Comparison of ENCODE assay signal across 8 cellular contexts in the genomic region with DNA sequence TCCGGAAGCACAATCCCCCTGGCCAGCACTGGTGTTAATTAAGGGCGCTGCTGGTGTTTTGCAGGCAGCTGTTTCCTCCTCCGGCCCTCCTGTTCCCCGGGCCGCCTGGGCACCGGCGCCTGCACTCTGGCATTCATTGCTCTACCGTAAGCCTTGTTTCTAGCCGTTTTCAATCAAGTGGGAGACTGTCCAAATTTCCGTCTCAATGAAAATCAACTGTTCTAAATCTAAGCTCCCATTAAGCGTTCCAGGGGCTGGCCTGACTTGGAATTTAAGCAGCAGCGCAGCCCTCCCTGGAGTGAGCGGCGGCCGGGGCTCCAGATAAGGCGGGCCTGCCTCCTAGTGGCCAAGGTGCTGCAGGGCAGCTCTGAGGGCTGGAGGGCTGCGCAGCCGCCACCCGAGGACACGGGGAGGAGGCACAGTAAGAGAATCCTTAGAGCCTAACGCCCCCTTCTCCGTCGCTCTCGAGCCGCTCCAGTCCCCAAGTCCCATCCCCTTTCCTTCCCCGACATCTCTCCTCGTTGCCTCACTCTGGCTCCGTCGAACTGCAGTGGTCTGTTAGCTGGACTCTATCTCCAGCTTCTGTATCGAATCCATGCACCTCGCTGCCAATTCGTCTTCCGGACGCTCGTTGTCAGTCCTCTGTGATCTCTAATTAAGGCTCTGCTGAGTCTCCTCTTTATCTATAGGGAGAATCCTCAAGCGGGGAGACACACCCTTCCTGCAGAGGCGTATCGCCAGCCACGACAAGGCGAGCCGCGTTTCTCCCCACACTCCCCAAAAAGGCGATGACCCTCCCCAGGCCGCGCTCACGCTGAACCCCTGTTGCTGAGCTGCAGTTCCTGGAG. TPM values are rescaled to one million over a fixed set of nuclear protein-coding genes. Genes with fewer than 3 reads are reported as not detected.
A peak's percentile ranks its signal among the peaks of the same experiment; 100 is the strongest.
DNase-seq lines count a peak whose midpoint lies in the region; ATAC-seq and TF ChIP-seq lines count a peak whose summit lies in the region.

No MANE protein-coding gene starts in this region.

- H3K27ac ChIP-seq in OCI-LY3 (ENCODE audit: low read length) (no peak overlapping the region), esophagus squamous epithelium (peak overlapping the region in 3 of 4 donors; percentile 69 to 76 (median 70))

- POLR2A ChIA-PET in Caco-2 (lab: Charles Lee), result no interaction called here

- no peaks in the 10 kb centered on the region for H3K36me3 Mint-ChIP-seq in Caco-2 (ENCODE audit: insufficient read depth, unreplicated experiment)
- peaks cover 3% of the 10 kb centered on the region for H3K36me3 Mint-ChIP-seq in activated T-cell treated with anti-CD3 and anti-CD28 coated beads, Interleukin-2, amount 50 U/mL, for 4 hours (ENCODE audit: insufficient read depth)

- no peaks in the 10 kb centered on the region for H3K9me3 Mint-ChIP-seq in Caco-2 (ENCODE audit: unreplicated experiment)
- H3K9me3 Mint-ChIP-seq in activated T-cell treated with anti-CD3 and anti-CD28 coated beads, Interleukin-2, amount 50 U/mL, for 4 hours, result no peaks in the 10 kb centered on the region

- H3K4me3 Mint-ChIP-seq in Caco-2 (ENCODE audit: unreplicated experiment), result peak overlapping the region; percentile 75
- peak overlapping the region; percentile 80 for H3K4me3 Mint-ChIP-seq in activated T-cell treated with anti-CD3 and anti-CD28 coated beads, Interleukin-2, amount 50 U/mL, for 4 hours

- no TSS peak for BruUV-seq in Caco-2 (replicated peaks; lab: Mats Ljungman, UMichigan)

- H2AFZ ChIP-seq in OCI-LY3 (ENCODE audit: low read depth, low read length), result peak overlapping the region; percentile 92

- TF ChIP-seq CTCF in Caco-2 (IDR thresholded peaks at IDR 0.05; ENCODE audit: insufficient read depth in 1 of 2, low read depth in 1 of 2, low read length in 1 of 2, severe bottlenecking in 1 of 2, unreplicated experiment in 1 of 2) (peak; percentile 78 to 84), OCI-LY3 (IDR thresholded peaks at IDR 0.05; ENCODE audit: low read depth, low read length) (peak; percentile 83), esophagus squamous epithelium (IDR thresholded peaks at IDR 0.05) (peak; percentile 90 to 99 (median 98))

- H3K27me3 Mint-ChIP-seq in Caco-2 (ENCODE audit: insufficient read depth, unreplicated experiment), result peaks cover 3% of the 10 kb centered on the region
- no peaks in the 10 kb centered on the region for H3K27me3 Mint-ChIP-seq in activated T-cell treated with anti-CD3 and anti-CD28 coated beads, Interleukin-2, amount 50 U/mL, for 4 hours (ENCODE audit: low read depth)

- 1 to 3% methylated on average over 19 to 21 of the region's 46 CpGs for WGBS in esophagus squamous epithelium, 2 donors

- peak; percentile 90 for ATAC-seq in GM19468 (IDR thresholded peaks at IDR 0.05; ENCODE audit: extremely low read depth, unreplicated experiment)
- peak; percentile 99 for ATAC-seq in activated T-cell treated with anti-CD3 and anti-CD28 coated beads, Interleukin-2, amount 50 U/mL, for 4 hours

- DNase-seq in Caco-2, result peak; percentile 70 to 77
- DNase-seq in HS-27A (ENCODE audit: low read depth), result peak; percentile 31
- DNase-seq in activated T-cell treated with anti-CD3 and anti-CD28 coated beads, Interleukin-2, amount 50 U/mL, for 4 hours, result peak; percentile 88
- DNase-seq in esophagus squamous epithelium (lab: John Stamatoyannopoulos, UW), result peak; percentile 35
- DNase-seq in myocyte (ENCODE audit: low read depth), result peak; percentile 84
- DNase-seq in stimulated activated CD8-positive, alpha-beta memory T cell treated with anti-CD3 and anti-CD28 coated beads, Interleukin-7, amount 100 ng/mL, for 24 hours (ENCODE audit: low read depth), result peak; percentile 72

- no peaks in the 10 kb centered on the region for H3K36me3 ChIP-seq in Caco-2 (ENCODE audit: control insufficient read depth, insufficient read depth, low read length)
- no peaks in the 10 kb centered on the region for H3K36me3 ChIP-seq in OCI-LY3 (replicated peaks; ENCODE audit: low read depth, low read length)
- H3K36me3 ChIP-seq in esophagus squamous epithelium, result no peaks in the 10 kb centered on the region

- CTCF ChIA-PET in Caco-2 (lab: Charles Lee), result interaction anchor here (0.5 to 1.5 kb wide), 2 partner anchors 280 to 310 kb away, joined by 3 to 4 read pairs; no protein-coding TSS in a partner anchor

- H3K4me1 Mint-ChIP-seq in Caco-2 (ENCODE audit: low read depth, unreplicated experiment), result no peaks in the 10 kb centered on the region
- H3K4me1 Mint-ChIP-seq in activated T-cell treated with anti-CD3 and anti-CD28 coated beads, Interleukin-2, amount 50 U/mL, for 4 hours (ENCODE audit: low read depth), result peaks cover 53% of the 10 kb centered on the region

- H3K9me3 ChIP-seq in Caco-2 (no peaks in the 10 kb centered on the region), OCI-LY3 (ENCODE audit: insufficient read depth, low read length) (no peaks in the 10 kb centered on the region), esophagus squamous epithelium (no peaks in the 10 kb centered on the region)

- no peak for TF ChIP-seq POLR2A in esophagus squamous epithelium (IDR thresholded peaks at IDR 0.05)

- H4K20me1 ChIP-seq in OCI-LY3 (ENCODE audit: insufficient read depth, low read length), result no peaks in the 10 kb centered on the region

- H3K9ac ChIP-seq in OCI-LY3 (ENCODE audit: low read length), result peak overlapping the region; percentile 55

- intact Hi-C loops in Caco-2 (cut with micrococcal nuclease; ENCODE audit: unreplicated experiment) (loop anchor here (1.0 to 10.0 kb wide), 3 partner anchors 134 to 280 kb away; no protein-coding TSS in a partner anchor), esophagus squamous epithelium (cut with DNase I) (loop anchor here (5.0 kb wide), 2 partner anchors 131 to 281 kb away; a partner anchor contains a TSS)

- H3K4me1 ChIP-seq in Caco-2 (no peaks in the 10 kb centered on the region), OCI-LY3 (ENCODE audit: low read length) (peaks cover 30% of the 10 kb centered on the region), esophagus squamous epithelium (peaks cover 6 to 34% (median 18%) of the 10 kb centered on the region in 3 donors)

- H3K27me3 ChIP-seq in Caco-2 (replicated peaks; ENCODE audit: control insufficient read depth, insufficient read depth, low read length), result no peaks in the 10 kb centered on the region
- peaks cover 51% of the 10 kb centered on the region for H3K27me3 ChIP-seq in OCI-LY3 (ENCODE audit: low read depth, low read length)
- H3K27me3 ChIP-seq in esophagus squamous epithelium, result no peaks in the 10 kb centered on the region

- peak overlapping the region; percentile 30 for H3K4me3 ChIP-seq in Caco-2 (ENCODE audit: low read depth, low read length)
- H3K4me3 ChIP-seq in OCI-LY3 (ENCODE audit: low read length), result peak overlapping the region; percentile 86
- H3K4me3 ChIP-seq in esophagus squamous epithelium, result peak overlapping the region; percentile 20 to 62 (median 46)

- H3K4me2 ChIP-seq in OCI-LY3 (ENCODE audit: low read length), result peak overlapping the region; percentile 97

- no peaks in the 10 kb centered on the region for H3K79me2 ChIP-seq in OCI-LY3 (ENCODE audit: low read length)

- no peak overlapping the region for H3K27ac Mint-ChIP-seq in Caco-2 (ENCODE audit: unreplicated experiment)

RNA-seq across cellular contexts. Expression of a gene that starts 57.8 kb away (rescaled TPM):
- total RNA-seq in Caco-2 (2022) (34.4 and 39.4 TPM in 2 replicates), esophagus squamous epithelium (10 to 100 TPM in 3 of 4 donors, 1 to 10 TPM in 1; 8.7 to 19.1 (median 10.9) TPM), myocyte (16.7 and 18.0 TPM in 2 replicates)
- 10 to 100 TPM; 42.1 to 56.7 (median 48.0) TPM for total RNA-seq in activated T-cell treated with anti-CD3 and anti-CD28 coated beads, Interleukin-2, amount 50 U/mL, for 4 hours
- polyA plus RNA-seq in myocyte (2012), result 9.7 TPM

Comparison
In these comparisons a context has a peak if more than half of its experiments do, and no peak if none do; other contexts are left out.
1. DNase-seq: peak in every context shown above with its lines; median percentile 88 in activated T-cell treated with anti-CD3 and anti-CD28 coated beads, Interleukin-2, amount 50 U/mL, for 4 hours; 84 in myocyte; 74 in Caco-2; 72 in stimulated activated CD8-positive, alpha-beta memory T cell treated with anti-CD3 and anti-CD28 coated beads, Interleukin-7, amount 100 ng/mL, for 24 hours; 35 in esophagus squamous epithelium; 31 in HS-27A.
2. H3K4me3 ChIP-seq: peak in every context shown above with its lines; median percentile 86 in OCI-LY3; 46 in esophagus squamous epithelium; 30 in Caco-2.